Comparison of ENCODE assay signal across 1 cellular context in genomic region chr4:184902550-184902949, GRCh38.
TF ChIP-seq lines count a peak whose summit lies in the region.

No MANE protein-coding gene starts in this region.

TF ChIP-seq in K562, 482 proteins besides CTCF, POLR2A, EP300 and RAD21 (continued from another document):
- TF ChIP-seq ESRRA (IDR thresholded peaks at IDR 0.05; ENCODE audit: borderline replicate concordance, low read depth) (no peak), MAFF (IDR thresholded peaks at IDR 0.05; ENCODE audit: low read length) (no peak), ZBTB12 (CRISPR knock-in tag; IDR thresholded peaks at IDR 0.05) (no peak), HMBOX1 (IDR thresholded peaks at IDR 0.05) (no peak), NR2C1 (IDR thresholded peaks at IDR 0.05) (no peak), NR2C1 (tag; IDR thresholded peaks at IDR 0.05) (peak; percentile 39; the same call in 1 of the 2 replicates), EZH2 (IDR thresholded peaks at IDR 0.05; ENCODE audit: borderline replicate concordance, low read depth, low read length) (no peak), CC2D1A (IDR thresholded peaks at IDR 0.05) (no peak)
TF ChIP-seq in K562: peak in this region for 1.
